Comparison of ENCODE assay signal across 21 cellular contexts in genomic region chr9:84327184-84327583, GRCh38. TPM values are rescaled to one million over a fixed set of nuclear protein-coding genes. Genes with fewer than 3 reads are reported as not detected.
DNase-seq lines count a peak whose midpoint lies in the region; ATAC-seq and TF ChIP-seq lines count a peak whose summit lies in the region.
"Had no signal": no experiment of that assay in that cellular context is flagged by ENCODE, and none has a peak within 500 bp of the region (broad histone marks: within the 10 kb centered on the region; RNA-seq: fewer than 3 reads in every experiment).

No MANE protein-coding gene starts in this region.

- no peak overlapping the region for H3K27ac Mint-ChIP-seq in activated CD4-positive, alpha-beta T cell treated with anti-CD3 and anti-CD28 coated beads for 36 hours
- no peak overlapping the region for H3K27ac Mint-ChIP-seq in activated CD8-positive, alpha-beta T cell treated with anti-CD3 and anti-CD28 coated beads, Interleukin-2, amount 10 ng/mL, durations not matched to agents 7 days and 5 days
- H3K27ac Mint-ChIP-seq: HFFc6 had no signal

- H3K27ac ChIP-seq in PC-3 (ENCODE audit: low read length) (no peak overlapping the region), heart left ventricle (no peak overlapping the region), vagina (no peak overlapping the region)
- H3K27ac ChIP-seq: 22Rv1, A549, C4-2B had no signal

- 78 to 90% (median 87%) methylated on average over 3 of the region's 3 CpGs for WGBS in heart left ventricle, 4 donors

- TF ChIP-seq POLR2A in heart left ventricle (IDR thresholded peaks at IDR 0.05), result no peak
- TF ChIP-seq POLR2A in vagina (IDR thresholded peaks at IDR 0.05), result no peak

- H3K27me3 ChIP-seq in PC-3 (ENCODE audit: low read length) (no peaks in the 10 kb centered on the region), heart left ventricle (no peaks in the 10 kb centered on the region), vagina (no peaks in the 10 kb centered on the region)

- no peak overlapping the region for H3K9ac ChIP-seq in PC-3 (ENCODE audit: low read length)

- H3K4me1 Mint-ChIP-seq in activated CD4-positive, alpha-beta T cell treated with anti-CD3 and anti-CD28 coated beads for 36 hours, result no peaks in the 10 kb centered on the region
- H3K4me1 Mint-ChIP-seq in activated CD8-positive, alpha-beta T cell treated with anti-CD3 and anti-CD28 coated beads, Interleukin-2, amount 10 ng/mL, durations not matched to agents 7 days and 5 days (ENCODE audit: low read depth), result no peaks in the 10 kb centered on the region
- H3K4me1 Mint-ChIP-seq: CD4-positive, alpha-beta memory T cell had no signal

- no peak overlapping the region for H3K4me2 ChIP-seq in PC-3 (ENCODE audit: low read length)
- H3K4me2 ChIP-seq: A549 had no signal

- CTCF ChIA-PET in activated CD4-positive, alpha-beta T cell treated with anti-CD3 and anti-CD28 coated beads for 36 hours (lab: Charles Lee), result interaction anchor here (1.1 kb wide), 1 partner anchor 155 kb away, joined by 3 read pairs; no protein-coding TSS in a partner anchor
- CTCF ChIA-PET in PC-3 (lab: Charles Lee), result no interaction called here
- CTCF ChIA-PET in activated CD8-positive, alpha-beta T cell treated with anti-CD3 and anti-CD28 coated beads, Interleukin-2, amount 10 ng/mL, durations not matched to agents 7 days and 5 days (lab: Charles Lee), result no interaction called here

- no TSS peak for BruUV-seq in PC-3 (replicated peaks; lab: Mats Ljungman, UMichigan)

- no peak for TF ChIP-seq CTCF in PC-3 (conservative IDR thresholded peaks at IDR 0.05; ENCODE audit: low read depth, low read length)
- TF ChIP-seq CTCF in heart left ventricle (IDR thresholded peaks at IDR 0.05), result no peak
- no peak for TF ChIP-seq CTCF in vagina (IDR thresholded peaks at IDR 0.05)

- H3K36me3 Mint-ChIP-seq in activated CD4-positive, alpha-beta T cell treated with anti-CD3 and anti-CD28 coated beads for 36 hours (ENCODE audit: low read depth), result peaks cover 2% of the 10 kb centered on the region
- H3K36me3 Mint-ChIP-seq in activated CD8-positive, alpha-beta T cell treated with anti-CD3 and anti-CD28 coated beads, Interleukin-2, amount 10 ng/mL, durations not matched to agents 7 days and 5 days (ENCODE audit: low read depth), result no peaks in the 10 kb centered on the region
- H3K36me3 Mint-ChIP-seq: CD4-positive, alpha-beta memory T cell had no signal

- H3K9me3 ChIP-seq in PC-3 (ENCODE audit: low read length) (no peaks in the 10 kb centered on the region), heart left ventricle (peaks cover 0 to 18% (median 4%) of the 10 kb centered on the region in 12 donors), vagina (no peaks in the 10 kb centered on the region)

- intact Hi-C loops in activated CD4-positive, alpha-beta T cell treated with anti-CD3 and anti-CD28 coated beads for 36 hours (cut with DNase I, micrococcal nuclease), result no loop called here
- intact Hi-C loops in PC-3 (cut with micrococcal nuclease), result no loop called here
- intact Hi-C loops in heart left ventricle (cut with DNase I), result loop anchor here in 1 of 10 donors (10.0 kb wide), 1 partner anchor 82 kb away; no protein-coding TSS in a partner anchor
- intact Hi-C loops in vagina (cut with DNase I), result no loop called here

- no peaks in the 10 kb centered on the region for H3K9me2 ChIP-seq in PC-3 (replicated peaks; ENCODE audit: low read length)

- no peaks in the 10 kb centered on the region for H3K79me2 ChIP-seq in PC-3 (ENCODE audit: low read length)

- no peaks in the 10 kb centered on the region; the same call in 1 of the 2 replicates for H3K36me3 ChIP-seq in PC-3 (ENCODE audit: low read depth, low read length)
- no peaks in the 10 kb centered on the region for H3K36me3 ChIP-seq in heart left ventricle
- H3K36me3 ChIP-seq in vagina, result no peaks in the 10 kb centered on the region

- H2AFZ ChIP-seq in PC-3 (ENCODE audit: low read length), result 0 out of 2 replicates have a peak overlapping the region, but pooled peaks have one; percentile 22

- H3K9me3 Mint-ChIP-seq in activated CD4-positive, alpha-beta T cell treated with anti-CD3 and anti-CD28 coated beads for 36 hours (ENCODE audit: low read depth), result peaks cover 2% of the 10 kb centered on the region
- H3K9me3 Mint-ChIP-seq in activated CD8-positive, alpha-beta T cell treated with anti-CD3 and anti-CD28 coated beads, Interleukin-2, amount 10 ng/mL, durations not matched to agents 7 days and 5 days (ENCODE audit: insufficient read depth), result no peaks in the 10 kb centered on the region

- H3K27me3 Mint-ChIP-seq in activated CD4-positive, alpha-beta T cell treated with anti-CD3 and anti-CD28 coated beads for 36 hours, result peaks cover 7% of the 10 kb centered on the region
- H3K27me3 Mint-ChIP-seq in activated CD8-positive, alpha-beta T cell treated with anti-CD3 and anti-CD28 coated beads, Interleukin-2, amount 10 ng/mL, durations not matched to agents 7 days and 5 days (ENCODE audit: low read depth), result peaks cover 15% of the 10 kb centered on the region

- H3K4me1 ChIP-seq in PC-3 (ENCODE audit: insufficient read depth, low read length) (peaks cover 45% of the 10 kb centered on the region), heart left ventricle (peaks cover 0 to 15% (median 0%) of the 10 kb centered on the region in 12 donors), vagina (peaks cover 6% of the 10 kb centered on the region)
- H3K4me1 ChIP-seq: A549 had no signal

- peak; percentile 26 for ATAC-seq in activated CD4-positive, alpha-beta T cell treated with anti-CD3 and anti-CD28 coated beads for 36 hours
- no peak for ATAC-seq in PC-3
- no peak for ATAC-seq in activated CD8-positive, alpha-beta T cell treated with anti-CD3 and anti-CD28 coated beads, Interleukin-2, amount 10 ng/mL, durations not matched to agents 7 days and 5 days
- ATAC-seq in heart left ventricle, result no peak
- ATAC-seq: A549, GM12878, HCT116 had no signal

- no peak for DNase-seq in activated CD4-positive, alpha-beta T cell treated with anti-CD3 and anti-CD28 coated beads for 36 hours
- DNase-seq in activated CD4-positive, alpha-beta T cell treated with anti-CD3 and anti-CD28 coated beads for 48 hours, result no peak
- peak; percentile 28 for DNase-seq in PC-3
- peak; percentile 32 for DNase-seq in astrocyte of the hippocampus (ENCODE audit: low read depth, low spot score)
- peak; percentile 56 for DNase-seq in fibroblast of peridontal ligament (ENCODE audit: extremely low read depth)
- no peak for DNase-seq in activated CD8-positive, alpha-beta T cell treated with anti-CD3 and anti-CD28 coated beads, Interleukin-2, amount 10 ng/mL, durations not matched to agents 7 days and 5 days
- no peak for DNase-seq in heart left ventricle
- DNase-seq in vagina (ENCODE audit: extremely low spot score in 2 of 2), result no peak
- DNase-seq: AML-193; CD4-positive, alpha-beta memory T cell; DMS153; DMS79; GF-D8; GOT3; H7; HFFc6 had no signal

- POLR2A ChIA-PET in activated CD4-positive, alpha-beta T cell treated with anti-CD3 and anti-CD28 coated beads for 36 hours (lab: Charles Lee), result no interaction called here
- POLR2A ChIA-PET in PC-3 (lab: Charles Lee; ENCODE audit: unreplicated experiment), result no interaction called here
- POLR2A ChIA-PET in activated CD8-positive, alpha-beta T cell treated with anti-CD3 and anti-CD28 coated beads, Interleukin-2, amount 10 ng/mL, durations not matched to agents 7 days and 5 days (lab: Charles Lee), result no interaction called here

- H3K4me3 ChIP-seq in PC-3 (ENCODE audit: low read length), result no peak overlapping the region
- no peak overlapping the region for H3K4me3 ChIP-seq in heart left ventricle
- no peak overlapping the region for H3K4me3 ChIP-seq in vagina
- H3K4me3 ChIP-seq: A549, GM12878 had no signal

- no peaks in the 10 kb centered on the region for H4K20me1 ChIP-seq in PC-3 (ENCODE audit: low read length)

- no peak overlapping the region for H3K4me3 Mint-ChIP-seq in activated CD4-positive, alpha-beta T cell treated with anti-CD3 and anti-CD28 coated beads for 36 hours
- H3K4me3 Mint-ChIP-seq in activated CD8-positive, alpha-beta T cell treated with anti-CD3 and anti-CD28 coated beads, Interleukin-2, amount 10 ng/mL, durations not matched to agents 7 days and 5 days, result no peak overlapping the region
- H3K4me3 Mint-ChIP-seq: CD4-positive, alpha-beta memory T cell; HFFc6 had no signal

- H3F3A ChIP-seq in PC-3 (ENCODE audit: low read length, unreplicated experiment), result peaks cover 5% of the 10 kb centered on the region

RNA-seq across cellular contexts. Expression of gene SLC28A3, which starts 13.4 kb away (rescaled TPM):
- 1 to 10 TPM; 1.1 to 1.3 TPM for total RNA-seq in activated CD4-positive, alpha-beta T cell treated with anti-CD3 and anti-CD28 coated beads for 36 hours
- total RNA-seq in PC-3 (2014; rRNA removed) (not detected in 2 replicates), heart left ventricle (1 to 10 TPM in 1 of 9 donors, under 1 TPM in 7, not detected in 1; 0.10 to 5.7 (median 0.22) TPM), vagina (10.3 TPM)
- total RNA-seq in activated CD8-positive, alpha-beta T cell treated with anti-CD3 and anti-CD28 coated beads, Interleukin-2, amount 10 ng/mL, durations not matched to agents 7 days and 5 days, result not detected
- under 1 TPM; 0.04 TPM for polyA plus RNA-seq in heart left ventricle
- total RNA-seq: CD4-positive, alpha-beta memory T cell; H7 had no signal
- polyA plus RNA-seq: A549; CD4-positive, alpha-beta memory T cell had no signal

Comparison
In these comparisons a context has a peak if more than half of its experiments do, and no peak if none do; other contexts are left out.
1. DNase-seq: peak in PC-3 (single experiment), astrocyte of the hippocampus (single experiment) and fibroblast of peridontal ligament (single experiment); none in activated CD4-positive, alpha-beta T cell treated with anti-CD3 and anti-CD28 coated beads for 36 hours (single experiment), activated CD4-positive, alpha-beta T cell treated with anti-CD3 and anti-CD28 coated beads for 48 hours (single experiment), activated CD8-positive, alpha-beta T cell treated with anti-CD3 and anti-CD28 coated beads, Interleukin-2, amount 10 ng/mL, durations not matched to agents 7 days and 5 days (single experiment), heart left ventricle (0 of 5) and vagina (0 of 2).